8 cellular contexts compared by ENCODE assay signal in the genomic region with DNA sequence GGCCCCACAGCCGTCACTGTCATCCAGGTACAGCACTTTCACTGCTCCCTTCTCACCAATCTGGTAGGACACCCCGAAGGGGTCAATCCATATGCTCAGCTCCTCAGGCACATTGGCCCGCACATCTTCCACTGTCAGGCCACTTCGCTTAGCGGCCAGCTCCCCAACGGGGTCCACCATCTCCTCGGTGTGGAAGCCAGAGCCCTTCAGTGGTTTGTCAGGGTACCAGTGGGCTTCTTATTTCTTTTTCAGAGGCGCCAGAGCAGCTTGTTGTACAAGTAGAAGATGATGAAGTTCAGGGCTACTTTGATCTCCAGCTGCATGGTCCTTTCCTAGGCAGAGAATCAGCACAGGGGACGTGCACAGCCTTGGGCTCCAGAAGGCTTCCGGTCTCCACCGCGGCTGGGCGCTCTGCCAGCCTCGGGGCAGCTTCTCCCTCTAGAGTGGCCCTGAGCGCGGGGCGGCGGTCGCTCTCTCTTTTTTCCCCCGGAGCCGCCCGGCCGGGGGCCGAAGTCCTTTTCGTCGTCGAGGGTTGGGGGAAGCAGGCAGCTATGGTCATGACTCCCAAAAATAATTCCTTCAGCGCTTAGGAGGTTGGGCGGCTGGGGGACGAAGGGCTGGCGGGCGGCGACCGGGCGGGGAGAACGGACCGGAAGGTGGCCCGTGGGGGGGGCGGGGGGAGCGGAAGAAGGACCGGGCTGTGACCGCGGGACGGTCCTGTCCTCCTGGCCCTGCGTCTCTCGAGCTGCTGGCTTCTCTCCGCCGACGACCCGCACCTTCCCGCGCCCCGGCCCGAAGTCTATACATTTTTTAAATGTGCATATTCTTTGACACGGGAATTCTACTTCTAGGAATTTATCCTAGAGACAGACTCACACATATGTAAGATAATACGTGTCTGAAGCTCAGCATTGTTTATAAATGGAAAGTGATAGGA. TPM values are rescaled to one million over a fixed set of nuclear protein-coding genes. Genes with fewer than 3 reads are reported as not detected.
DNase-seq lines count a peak whose midpoint lies in the region; ATAC-seq and TF ChIP-seq lines count a peak whose summit lies in the region.

No MANE protein-coding gene starts in this region.

- H3K27me3 ChIP-seq in vagina = no peaks in the 10 kb centered on the region

- peaks cover 15% of the 10 kb centered on the region for H3K4me1 ChIP-seq in vagina

- POLR2A ChIA-PET in AG04449 (lab: Yijun Ruan, JAX) = interaction anchor here (0.6 kb wide), 1 partner anchor 1086 kb away, joined by 3 read pairs; a partner anchor contains a TSS

- H3K27ac ChIP-seq in vagina = peak overlapping the region; percentile 44

- H3K36me3 ChIP-seq in vagina = no peaks in the 10 kb centered on the region

- peak overlapping the region; percentile 75 for H3K4me3 Mint-ChIP-seq in activated CD8-positive, alpha-beta memory T cell treated with anti-CD3 and anti-CD28 coated beads, Interleukin-2, amount 10 ng/mL, durations not matched to agents 7 days and 5 days
- H3K4me3 Mint-ChIP-seq in nephron progenitor cell = peak overlapping the region; percentile 81

- intact Hi-C loops in vagina (cut with DNase I) = no loop called here

- no peak for TF ChIP-seq CTCF in AG04449 (IDR thresholded peaks at IDR 0.05; ENCODE audit: insufficient read depth, low read length, missing control alignments)
- no peak for TF ChIP-seq CTCF in nephron progenitor cell (IDR thresholded peaks at IDR 0.05)
- TF ChIP-seq CTCF in vagina (IDR thresholded peaks at IDR 0.05) = no peak

- no peak for TF ChIP-seq POLR2A in vagina (IDR thresholded peaks at IDR 0.05)

- peak; percentile 75 for ATAC-seq in HG02763 (IDR thresholded peaks at IDR 0.05; ENCODE audit: unreplicated experiment)
- peak; percentile 73 for ATAC-seq in activated CD8-positive, alpha-beta memory T cell treated with anti-CD3 and anti-CD28 coated beads, Interleukin-2, amount 10 ng/mL, durations not matched to agents 7 days and 5 days

- peaks cover 4% of the 10 kb centered on the region for H3K4me1 Mint-ChIP-seq in activated CD8-positive, alpha-beta memory T cell treated with anti-CD3 and anti-CD28 coated beads, Interleukin-2, amount 10 ng/mL, durations not matched to agents 7 days and 5 days
- no peaks in the 10 kb centered on the region for H3K4me1 Mint-ChIP-seq in nephron progenitor cell

- no peaks in the 10 kb centered on the region for H3K9me3 Mint-ChIP-seq in activated CD8-positive, alpha-beta memory T cell treated with anti-CD3 and anti-CD28 coated beads, Interleukin-2, amount 10 ng/mL, durations not matched to agents 7 days and 5 days (ENCODE audit: low read depth)
- peaks cover 29% of the 10 kb centered on the region for H3K9me3 Mint-ChIP-seq in nephron progenitor cell

- peak overlapping the region; percentile 59 for H3K4me3 ChIP-seq in AG04449 (ENCODE audit: low read depth, low read length)
- H3K4me3 ChIP-seq in GM08714 (ENCODE audit: low read length) = peak overlapping the region; percentile 69
- H3K4me3 ChIP-seq in vagina = peak overlapping the region; percentile 57 to 65

- DNase-seq in AG04449 (ENCODE audit: low read depth, low spot score) = no peak
- DNase-seq in NCI-H2196 treated with DMSO at 0.1 percent for 48 hours (lab: John Stamatoyannopoulos, UW; ENCODE audit: unreplicated experiment) = peak; percentile 66
- DNase-seq in activated CD8-positive, alpha-beta memory T cell treated with anti-CD3 and anti-CD28 coated beads, Interleukin-2, amount 10 ng/mL, durations not matched to agents 7 days and 5 days = peak; percentile 47
- DNase-seq in foreskin melanocyte = peak; percentile 64
- peak; percentile 61 for DNase-seq in nephron progenitor cell
- DNase-seq in vagina (ENCODE audit: extremely low spot score in 2 of 2) = no peak

- no peak overlapping the region for H3K27ac Mint-ChIP-seq in activated CD8-positive, alpha-beta memory T cell treated with anti-CD3 and anti-CD28 coated beads, Interleukin-2, amount 10 ng/mL, durations not matched to agents 7 days and 5 days
- H3K27ac Mint-ChIP-seq in nephron progenitor cell = no peak overlapping the region

- peaks cover 80% of the 10 kb centered on the region for H3K27me3 Mint-ChIP-seq in activated CD8-positive, alpha-beta memory T cell treated with anti-CD3 and anti-CD28 coated beads, Interleukin-2, amount 10 ng/mL, durations not matched to agents 7 days and 5 days
- peaks cover 94% of the 10 kb centered on the region for H3K27me3 Mint-ChIP-seq in nephron progenitor cell (ENCODE audit: low read depth, poor library complexity)

- CTCF ChIA-PET in AG04449 (lab: Yijun Ruan, JAX) = interaction anchor here (0.7 to 2.4 kb wide), 5 partner anchors 9 to 138 kb away, joined by 3 to 12 read pairs (median 3); a partner anchor contains a TSS
- CTCF ChIA-PET in activated CD8-positive, alpha-beta memory T cell treated with anti-CD3 and anti-CD28 coated beads, Interleukin-2, amount 10 ng/mL, durations not matched to agents 7 days and 5 days (lab: Charles Lee) = interaction anchor here (1.2 to 1.7 kb wide), 2 partner anchors 37 to 138 kb away, joined by 3 to 9 read pairs; no protein-coding TSS in a partner anchor

- no peaks in the 10 kb centered on the region for H3K36me3 Mint-ChIP-seq in activated CD8-positive, alpha-beta memory T cell treated with anti-CD3 and anti-CD28 coated beads, Interleukin-2, amount 10 ng/mL, durations not matched to agents 7 days and 5 days
- no peaks in the 10 kb centered on the region for H3K36me3 Mint-ChIP-seq in nephron progenitor cell (ENCODE audit: low read depth)

- no peaks in the 10 kb centered on the region for H3K9me3 ChIP-seq in vagina

RNA-seq across cellular contexts. Expression of a gene that starts 6.5 kb away (rescaled TPM):
- 10 to 100 TPM in 1 of 2 experiments, 1 to 10 TPM in 1; 7.0 to 11.6 TPM for total RNA-seq in activated CD8-positive, alpha-beta memory T cell treated with anti-CD3 and anti-CD28 coated beads, Interleukin-2, amount 10 ng/mL, durations not matched to agents 7 days and 5 days
- 11.3 TPM for total RNA-seq in vagina

RNA-seq across cellular contexts. Expression of a gene that starts 33.5 kb away (rescaled TPM):
- 1 to 10 TPM; 5.7 to 6.1 TPM for total RNA-seq in activated CD8-positive, alpha-beta memory T cell treated with anti-CD3 and anti-CD28 coated beads, Interleukin-2, amount 10 ng/mL, durations not matched to agents 7 days and 5 days
- 5.9 TPM for total RNA-seq in vagina

RNA-seq across cellular contexts. Expression of a gene that starts 40.5 kb away (rescaled TPM):
- under 1 TPM in 1 of 2 experiments, not detected in 1; 0.26 TPM for total RNA-seq in activated CD8-positive, alpha-beta memory T cell treated with anti-CD3 and anti-CD28 coated beads, Interleukin-2, amount 10 ng/mL, durations not matched to agents 7 days and 5 days
- total RNA-seq in vagina = not detected

RNA-seq across cellular contexts. Expression of a gene that starts 48.4 kb away (rescaled TPM):
- total RNA-seq in activated CD8-positive, alpha-beta memory T cell treated with anti-CD3 and anti-CD28 coated beads, Interleukin-2, amount 10 ng/mL, durations not matched to agents 7 days and 5 days = 10 to 100 TPM in 1 of 2 experiments, 1 to 10 TPM in 1; 7.8 to 11.7 TPM
- total RNA-seq in vagina = 18.7 TPM

Comparison
In these comparisons a context has a peak if more than half of its experiments do, and no peak if none do; other contexts are left out.
1. DNase-seq: peak in NCI-H2196 treated with DMSO at 0.1 percent for 48 hours (single experiment), activated CD8-positive, alpha-beta memory T cell treated with anti-CD3 and anti-CD28 coated beads, Interleukin-2, amount 10 ng/mL, durations not matched to agents 7 days and 5 days (single experiment), foreskin melanocyte (single experiment) and nephron progenitor cell (single experiment); none in AG04449 (single experiment) and vagina (0 of 2).
2. Peak in every context shown above with its lines, with median percentiles within 50 percentile points of each other: H3K4me3 ChIP-seq.